ENCODE assay signal across 8 cellular contexts in genomic region chr1:2194898-2195673, GRCh38. TPM values are rescaled to one million over a fixed set of nuclear protein-coding genes. Genes with fewer than 3 reads are reported as not detected.
DNase-seq lines count a peak whose midpoint lies in the region; ATAC-seq, FAIRE-seq and TF ChIP-seq lines count a peak whose summit lies in the region.

No MANE protein-coding gene starts in this region.

- H3K4me3 Mint-ChIP-seq in activated T-helper 17 cell treated with anti-CD3 and anti-CD28 coated beads, Interleukin-2, amount 50 U/mL, for 72 hours = peak overlapping the region; percentile 74
- peak overlapping the region; percentile 82 for H3K4me3 Mint-ChIP-seq in natural killer cell treated with Interleukin-12 subunit alpha and Interleukin-12 subunit beta and Interleukin-15 and Interleukin-18, amount 100 ng/mL, for 72 hours
- H3K4me3 Mint-ChIP-seq in stimulated activated naive CD8-positive, alpha-beta T cell treated with anti-CD3 and anti-CD28 coated beads, Interleukin-15, Interleukin-2, amounts not matched to agents 100 ng/mL and 50 ng/mL, for 24 hours = peak overlapping the region; percentile 82

- peak overlapping the region; percentile 80 for H3K27ac Mint-ChIP-seq in activated T-helper 17 cell treated with anti-CD3 and anti-CD28 coated beads, Interleukin-2, amount 50 U/mL, for 72 hours
- peak overlapping the region; percentile 81 to 82 for H3K27ac Mint-ChIP-seq in natural killer cell treated with Interleukin-12 subunit alpha and Interleukin-12 subunit beta and Interleukin-15 and Interleukin-18, amount 100 ng/mL, for 72 hours
- H3K27ac Mint-ChIP-seq in stimulated activated naive CD8-positive, alpha-beta T cell treated with anti-CD3 and anti-CD28 coated beads, Interleukin-15, Interleukin-2, amounts not matched to agents 100 ng/mL and 50 ng/mL, for 24 hours = peak overlapping the region; percentile 88

- TF ChIP-seq EP300 in Ishikawa (IDR thresholded peaks at IDR 0.05; ENCODE audit: borderline replicate concordance) = peak; percentile 10; the same call in 1 of the 2 replicates

- peak; percentile 87 for DNase-seq in DMS153 (lab: John Stamatoyannopoulos, UW)
- peak; percentile 59 for DNase-seq in RCC 7860 (ENCODE audit: low spot score)
- peak; percentile 76 for DNase-seq in fibroblast of peridontal ligament (ENCODE audit: extremely low read depth)
- DNase-seq in natural killer cell treated with Interleukin-12 subunit alpha and Interleukin-12 subunit beta and Interleukin-15 and Interleukin-18, amount 100 ng/mL, for 72 hours (ENCODE audit: low spot score) = peak; percentile 92

- H3K36me3 Mint-ChIP-seq in activated T-helper 17 cell treated with anti-CD3 and anti-CD28 coated beads, Interleukin-2, amount 50 U/mL, for 72 hours (ENCODE audit: low read depth) = no peaks in the 10 kb centered on the region
- no peaks in the 10 kb centered on the region for H3K36me3 Mint-ChIP-seq in natural killer cell treated with Interleukin-12 subunit alpha and Interleukin-12 subunit beta and Interleukin-15 and Interleukin-18, amount 100 ng/mL, for 72 hours
- H3K36me3 Mint-ChIP-seq in stimulated activated naive CD8-positive, alpha-beta T cell treated with anti-CD3 and anti-CD28 coated beads, Interleukin-15, Interleukin-2, amounts not matched to agents 100 ng/mL and 50 ng/mL, for 24 hours (ENCODE audit: low read depth) = peaks cover 4% of the 10 kb centered on the region

- ATAC-seq in GM21529 (IDR thresholded peaks at IDR 0.05; ENCODE audit: unreplicated experiment) = peak; percentile 67
- ATAC-seq in activated T-helper 17 cell treated with anti-CD3 and anti-CD28 coated beads, Interleukin-2, amount 50 U/mL, for 72 hours (replicated peaks) = peak; percentile 75
- ATAC-seq in natural killer cell treated with Interleukin-12 subunit alpha and Interleukin-12 subunit beta and Interleukin-15 and Interleukin-18, amount 100 ng/mL, for 72 hours = peak; percentile 79 to 86

- FAIRE-seq in RCC 7860 (lab: Jason Lieb, UNC) = no peak

- H3K27me3 Mint-ChIP-seq in activated T-helper 17 cell treated with anti-CD3 and anti-CD28 coated beads, Interleukin-2, amount 50 U/mL, for 72 hours = no peaks in the 10 kb centered on the region
- no peaks in the 10 kb centered on the region for H3K27me3 Mint-ChIP-seq in natural killer cell treated with Interleukin-12 subunit alpha and Interleukin-12 subunit beta and Interleukin-15 and Interleukin-18, amount 100 ng/mL, for 72 hours
- no peaks in the 10 kb centered on the region for H3K27me3 Mint-ChIP-seq in stimulated activated naive CD8-positive, alpha-beta T cell treated with anti-CD3 and anti-CD28 coated beads, Interleukin-15, Interleukin-2, amounts not matched to agents 100 ng/mL and 50 ng/mL, for 24 hours

- peak; percentile 91 for TF ChIP-seq RAD21 in Ishikawa (IDR thresholded peaks at IDR 0.05; ENCODE audit: low read depth)

- no peaks in the 10 kb centered on the region for H3K9me3 Mint-ChIP-seq in activated T-helper 17 cell treated with anti-CD3 and anti-CD28 coated beads, Interleukin-2, amount 50 U/mL, for 72 hours
- no peaks in the 10 kb centered on the region for H3K9me3 Mint-ChIP-seq in natural killer cell treated with Interleukin-12 subunit alpha and Interleukin-12 subunit beta and Interleukin-15 and Interleukin-18, amount 100 ng/mL, for 72 hours
- H3K9me3 Mint-ChIP-seq in stimulated activated naive CD8-positive, alpha-beta T cell treated with anti-CD3 and anti-CD28 coated beads, Interleukin-15, Interleukin-2, amounts not matched to agents 100 ng/mL and 50 ng/mL, for 24 hours = no peaks in the 10 kb centered on the region

- peaks cover 4% of the 10 kb centered on the region for H3K4me1 Mint-ChIP-seq in activated T-helper 17 cell treated with anti-CD3 and anti-CD28 coated beads, Interleukin-2, amount 50 U/mL, for 72 hours
- peaks cover 7 to 16% of the 10 kb centered on the region in 2 donors for H3K4me1 Mint-ChIP-seq in natural killer cell treated with Interleukin-12 subunit alpha and Interleukin-12 subunit beta and Interleukin-15 and Interleukin-18, amount 100 ng/mL, for 72 hours (ENCODE audit: low read depth in 2 of 2)
- peaks cover 48% of the 10 kb centered on the region for H3K4me1 Mint-ChIP-seq in stimulated activated naive CD8-positive, alpha-beta T cell treated with anti-CD3 and anti-CD28 coated beads, Interleukin-15, Interleukin-2, amounts not matched to agents 100 ng/mL and 50 ng/mL, for 24 hours (ENCODE audit: low read depth)

TF ChIP-seq in Ishikawa, 13 proteins besides CTCF, POLR2A, EP300 and RAD21:
- no peak for TF ChIP-seq REST (IDR thresholded peaks at IDR 0.05; ENCODE audit: low read depth)
- peak; percentile 47; the same call in 1 of the 2 replicates for TF ChIP-seq TAF1 (IDR thresholded peaks at IDR 0.05; ENCODE audit: low read depth)
- TF ChIP-seq ZBTB7A (IDR thresholded peaks at IDR 0.05; ENCODE audit: low read depth) = peak; percentile 100
- peak; percentile 26; the same call in 1 of the 2 replicates for TF ChIP-seq MAX (IDR thresholded peaks at IDR 0.05)
- TF ChIP-seq CEBPB (IDR thresholded peaks at IDR 0.05) = no peak; the same call in 1 of the 2 replicates
- peak; percentile 78 for TF ChIP-seq EGR1 (IDR thresholded peaks at IDR 0.05)

RNA-seq across cellular contexts. Expression of gene FAAP20, which starts 0.5 kb away (rescaled TPM):
- 10 to 100 TPM; 56.7 to 68.3 TPM for total RNA-seq in activated T-helper 17 cell treated with anti-CD3 and anti-CD28 coated beads, Interleukin-2, amount 50 U/mL, for 72 hours
- total RNA-seq in natural killer cell treated with Interleukin-12 subunit alpha and Interleukin-12 subunit beta and Interleukin-15 and Interleukin-18, amount 100 ng/mL, for 72 hours = 10 to 100 TPM; 43.4 to 61.8 TPM

RNA-seq across cellular contexts. Expression of gene SKI, which starts 33.0 kb away (rescaled TPM):
- total RNA-seq in activated T-helper 17 cell treated with anti-CD3 and anti-CD28 coated beads, Interleukin-2, amount 50 U/mL, for 72 hours = 10 to 100 TPM; 39.5 to 52.1 TPM
- total RNA-seq in natural killer cell treated with Interleukin-12 subunit alpha and Interleukin-12 subunit beta and Interleukin-15 and Interleukin-18, amount 100 ng/mL, for 72 hours = 10 to 100 TPM; 16.5 to 42.7 TPM

Comparison
In these comparisons a context has a peak if more than half of its experiments do, and no peak if none do; other contexts are left out.
1. Peak in every context shown above with its lines: DNase-seq and ATAC-seq.